9 cellular contexts compared by ENCODE assay signal in the genomic region with DNA sequence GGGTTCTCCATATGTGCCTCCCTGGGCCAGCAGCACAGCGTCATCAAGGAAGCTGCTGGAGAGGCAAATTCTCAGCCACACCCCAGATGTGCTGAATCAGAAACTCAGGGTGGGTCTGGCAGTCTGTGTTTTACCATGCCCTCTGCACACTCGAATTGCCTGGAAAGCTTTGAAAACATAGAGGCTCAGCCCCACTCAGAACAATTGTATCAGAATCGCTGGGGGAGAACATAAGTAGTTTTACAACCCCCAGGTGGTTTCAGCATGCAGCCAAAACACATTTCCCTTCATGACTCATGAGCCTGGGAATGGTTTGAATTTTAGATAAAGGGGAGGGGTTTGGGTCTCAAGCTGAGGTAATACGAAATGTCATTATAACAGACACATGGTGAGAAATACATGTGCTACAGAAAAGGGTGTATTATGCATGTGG. TPM values are rescaled to one million over a fixed set of nuclear protein-coding genes. Genes with fewer than 3 reads are reported as not detected.
DNase-seq lines count a peak whose midpoint lies in the region; ATAC-seq and TF ChIP-seq lines count a peak whose summit lies in the region.
"Had no signal": no experiment of that assay in that cellular context is flagged by ENCODE, and none has a peak within 500 bp of the region (broad histone marks: within the 10 kb centered on the region; RNA-seq: fewer than 3 reads in every experiment).

No MANE protein-coding gene starts in this region.

- no peak overlapping the region for H2BK120ac ChIP-seq in trophoblast cell (ENCODE audit: insufficient read depth, low read length, poor library complexity)

- intact Hi-C loops in testis (cut with DNase I; ENCODE audit: low total_unique reads) = no loop called here

- H3K79me2 ChIP-seq in trophoblast cell (ENCODE audit: control insufficient read depth, insufficient read depth, low read length, poor library complexity) = no peaks in the 10 kb centered on the region

- H4K8ac ChIP-seq in trophoblast cell (ENCODE audit: low read depth, low read length) = peak overlapping the region; percentile 37

- H3K4ac ChIP-seq in trophoblast cell (ENCODE audit: low read depth, low read length) = no peak overlapping the region

- H3K9me3 Mint-ChIP-seq in endodermal cell (peaks cover 3% of the 10 kb centered on the region), glutamatergic neuron (ENCODE audit: unreplicated experiment) (peaks cover 2% of the 10 kb centered on the region)
- no peaks in the 10 kb centered on the region for H3K9me3 Mint-ChIP-seq in activated CD8-positive, alpha-beta memory T cell treated with anti-CD3 and anti-CD28 coated beads, Interleukin-2, amount 10 ng/mL, durations not matched to agents 7 days and 5 days (ENCODE audit: low read depth)
- H3K9me3 Mint-ChIP-seq: naive thymus-derived CD4-positive, alpha-beta T cell had no signal

- no peaks in the 10 kb centered on the region for H3K27me3 ChIP-seq in endodermal cell (ENCODE audit: control insufficient read depth, insufficient read depth, low read length, poor library complexity, severe bottlenecking)
- H3K27me3 ChIP-seq in trophoblast cell (ENCODE audit: insufficient read depth, low read length) = no peaks in the 10 kb centered on the region
- no peaks in the 10 kb centered on the region for H3K27me3 ChIP-seq in testis

- DNase-seq in Daoy (ENCODE audit: low read depth) (peak; percentile 94), NCI-H345 treated with DMSO at 0.1 percent for 48 hours (lab: John Stamatoyannopoulos, UW; ENCODE audit: unreplicated experiment) (peak; percentile 23), endodermal cell (peak; percentile 55), trophoblast cell (peak; percentile 15 to 39), glutamatergic neuron (no peak), testis (no peak)
- DNase-seq in activated CD8-positive, alpha-beta memory T cell treated with anti-CD3 and anti-CD28 coated beads, Interleukin-2, amount 10 ng/mL, durations not matched to agents 7 days and 5 days = no peak
- DNase-seq: naive thymus-derived CD4-positive, alpha-beta T cell had no signal

- H3K4me2 ChIP-seq in trophoblast cell (ENCODE audit: low read length) = no peak overlapping the region

- H2BK5ac ChIP-seq in trophoblast cell (ENCODE audit: low read depth, low read length, poor library complexity) = peak overlapping the region; percentile 51

- H3K27me3 Mint-ChIP-seq in endodermal cell (ENCODE audit: insufficient read depth) (no peaks in the 10 kb centered on the region), glutamatergic neuron (ENCODE audit: unreplicated experiment) (peaks cover 4% of the 10 kb centered on the region)
- peaks cover 6% of the 10 kb centered on the region for H3K27me3 Mint-ChIP-seq in activated CD8-positive, alpha-beta memory T cell treated with anti-CD3 and anti-CD28 coated beads, Interleukin-2, amount 10 ng/mL, durations not matched to agents 7 days and 5 days

- peaks cover 5% of the 10 kb centered on the region for H3K79me1 ChIP-seq in trophoblast cell (ENCODE audit: low read length)

- ATAC-seq in activated CD8-positive, alpha-beta memory T cell treated with anti-CD3 and anti-CD28 coated beads, Interleukin-2, amount 10 ng/mL, durations not matched to agents 7 days and 5 days = no peak
- ATAC-seq in HG03196 (IDR thresholded peaks at IDR 0.05; ENCODE audit: unreplicated experiment) = no peak
- ATAC-seq: naive thymus-derived CD4-positive, alpha-beta T cell had no signal

- H4K91ac ChIP-seq in trophoblast cell (ENCODE audit: low read depth, low read length) = peak overlapping the region; percentile 19

- 58 to 64% methylated on average over 2 to 4 of the region's 4 CpGs for WGBS in endodermal cell (ENCODE audit: insufficient coverage in 1 of 2, insufficient read length in 1 of 2), 2 experiments
- WGBS in trophoblast cell (ENCODE audit: extremely low coverage, insufficient coverage, insufficient read length) = no CpG with 5 or more reads among the region's 4 CpGs
- WGBS in testis, 2 donors = 41 to 50% methylated on average over 4 of the region's 4 CpGs

- H3K36me3 ChIP-seq in endodermal cell (ENCODE audit: control insufficient read depth, insufficient read depth, low read length) (no peaks in the 10 kb centered on the region), trophoblast cell (ENCODE audit: control insufficient read depth in 1 of 2, insufficient read depth in 2 of 2, low read length in 2 of 2) (no peaks in the 10 kb centered on the region), testis (ENCODE audit: low read depth, missing control alignments) (no peaks in the 10 kb centered on the region)

- H3K27ac Mint-ChIP-seq in endodermal cell (no peak overlapping the region), glutamatergic neuron (ENCODE audit: unreplicated experiment) (no peak overlapping the region)
- no peak overlapping the region for H3K27ac Mint-ChIP-seq in activated CD8-positive, alpha-beta memory T cell treated with anti-CD3 and anti-CD28 coated beads, Interleukin-2, amount 10 ng/mL, durations not matched to agents 7 days and 5 days
- H3K27ac Mint-ChIP-seq: naive thymus-derived CD4-positive, alpha-beta T cell had no signal

- TF ChIP-seq CTCF in endodermal cell (conservative IDR thresholded peaks at IDR 0.05) (no peak), glutamatergic neuron (IDR thresholded peaks at IDR 0.05; ENCODE audit: partially characterized antibody, unreplicated experiment) (no peak), testis (IDR thresholded peaks at IDR 0.05) (no peak)

- H2BK12ac ChIP-seq in trophoblast cell (ENCODE audit: low read length) = no peak overlapping the region

- peak overlapping the region; percentile 59 for H4K12ac ChIP-seq in trophoblast cell (ENCODE audit: low read depth, low read length)

- H3K4me3 Mint-ChIP-seq in endodermal cell = no peak overlapping the region
- no peak overlapping the region for H3K4me3 Mint-ChIP-seq in activated CD8-positive, alpha-beta memory T cell treated with anti-CD3 and anti-CD28 coated beads, Interleukin-2, amount 10 ng/mL, durations not matched to agents 7 days and 5 days
- H3K4me3 Mint-ChIP-seq in glutamatergic neuron (ENCODE audit: unreplicated experiment) = no peak overlapping the region
- H3K4me3 Mint-ChIP-seq: naive thymus-derived CD4-positive, alpha-beta T cell had no signal

- CTCF ChIA-PET in activated CD8-positive, alpha-beta memory T cell treated with anti-CD3 and anti-CD28 coated beads, Interleukin-2, amount 10 ng/mL, durations not matched to agents 7 days and 5 days (lab: Charles Lee) = no interaction called here

- H3K4me3 ChIP-seq in endodermal cell (ENCODE audit: low read length) (no peak overlapping the region), trophoblast cell (ENCODE audit: low read depth, low read length) (no peak overlapping the region), testis (no peak overlapping the region)

- H3K14ac ChIP-seq in trophoblast cell (ENCODE audit: low read length) = no peak overlapping the region

- no peaks in the 10 kb centered on the region for H3K4me1 ChIP-seq in endodermal cell (ENCODE audit: control insufficient read depth, insufficient read depth, low read length)
- H3K4me1 ChIP-seq in trophoblast cell (ENCODE audit: control insufficient read depth in 1 of 2, insufficient read depth in 2 of 2, low read length in 2 of 2) = peaks cover 17 to 19% of the 10 kb centered on the region in 2 experiments
- no peaks in the 10 kb centered on the region for H3K4me1 ChIP-seq in testis

- TF ChIP-seq POLR2A in testis (IDR thresholded peaks at IDR 0.05) = no peak

- H3K9ac ChIP-seq in endodermal cell (ENCODE audit: extremely low read depth, low read length, poor library complexity, severe bottlenecking) (no peak overlapping the region), trophoblast cell (ENCODE audit: low read length) (no peak overlapping the region)

- H3K4me1 Mint-ChIP-seq in endodermal cell (no peaks in the 10 kb centered on the region), glutamatergic neuron (ENCODE audit: low read depth, unreplicated experiment) (no peaks in the 10 kb centered on the region)
- H3K4me1 Mint-ChIP-seq in activated CD8-positive, alpha-beta memory T cell treated with anti-CD3 and anti-CD28 coated beads, Interleukin-2, amount 10 ng/mL, durations not matched to agents 7 days and 5 days = no peaks in the 10 kb centered on the region
- H3K4me1 Mint-ChIP-seq: naive thymus-derived CD4-positive, alpha-beta T cell had no signal

- H3K23ac ChIP-seq in trophoblast cell (ENCODE audit: low read length) = no peak overlapping the region

- H3K36me3 Mint-ChIP-seq in endodermal cell (ENCODE audit: low read depth) (no peaks in the 10 kb centered on the region), glutamatergic neuron (ENCODE audit: unreplicated experiment) (no peaks in the 10 kb centered on the region)
- H3K36me3 Mint-ChIP-seq in activated CD8-positive, alpha-beta memory T cell treated with anti-CD3 and anti-CD28 coated beads, Interleukin-2, amount 10 ng/mL, durations not matched to agents 7 days and 5 days = no peaks in the 10 kb centered on the region
- H3K36me3 Mint-ChIP-seq: naive thymus-derived CD4-positive, alpha-beta T cell had no signal

- no peaks in the 10 kb centered on the region for H3K9me3 ChIP-seq in endodermal cell (ENCODE audit: control insufficient read depth, low read length)
- H3K9me3 ChIP-seq in trophoblast cell (ENCODE audit: insufficient read depth, low read depth, low read length) = peaks cover 3% of the 10 kb centered on the region
- H3K9me3 ChIP-seq in testis = no peaks in the 10 kb centered on the region

- H3K27ac ChIP-seq in endodermal cell (ENCODE audit: low read depth, low read length) (no peak overlapping the region), trophoblast cell (ENCODE audit: low read depth, low read length) (peak overlapping the region; percentile 67), testis (no peak overlapping the region)

- peak overlapping the region; percentile 82 for H2AK5ac ChIP-seq in trophoblast cell (ENCODE audit: low read length)

- H3K18ac ChIP-seq in trophoblast cell (ENCODE audit: low read length) = peak overlapping the region; percentile 50

- no peak overlapping the region for H2AFZ ChIP-seq in trophoblast cell (ENCODE audit: insufficient read depth, low read length, poor library complexity)

RNA-seq across cellular contexts. Expression of a gene that starts 9.6 kb away (rescaled TPM):
- 0.17 and 0.51 TPM in 2 replicates for total RNA-seq in Daoy (2014; rRNA removed; shearing (Covaris generic))
- total RNA-seq in endodermal cell (not detected), glutamatergic neuron (ENCODE audit: unreplicated experiment) (not detected), testis (1 to 10 TPM in 1 of 2 donors, under 1 TPM in 1; 0.68 to 1.4 TPM)
- polyA plus RNA-seq in endodermal cell (2013, experiment 1 of 2) = not detected
- not detected for polyA plus RNA-seq in endodermal cell (2013, experiment 2 of 2)
- polyA plus RNA-seq in trophoblast cell (2013) = 0.17 and 0.18 TPM in 2 replicates
- total RNA-seq in activated CD8-positive, alpha-beta memory T cell treated with anti-CD3 and anti-CD28 coated beads, Interleukin-2, amount 10 ng/mL, durations not matched to agents 7 days and 5 days = not detected
- polyA plus RNA-seq in testis (ENCODE audit: insufficient read depth, low read depth, low replicate concordance) = 1.1 TPM
- total RNA-seq: naive thymus-derived CD4-positive, alpha-beta T cell had no signal

RNA-seq across cellular contexts. Expression of a gene that starts 22.3 kb away (rescaled TPM):
- 8.5 and 11.6 TPM in 2 replicates for total RNA-seq in Daoy (2014; rRNA removed; shearing (Covaris generic))
- 10 to 100 TPM; 12.1 to 16.9 TPM for total RNA-seq in endodermal cell
- 18.1 TPM for polyA plus RNA-seq in endodermal cell (2013, experiment 1 of 2)
- polyA plus RNA-seq in endodermal cell (2013, experiment 2 of 2) = 16.3 TPM
- 4.9 and 5.7 TPM in 2 replicates for polyA plus RNA-seq in trophoblast cell (2013)
- 1 to 10 TPM; 8.0 to 8.6 TPM for total RNA-seq in activated CD8-positive, alpha-beta memory T cell treated with anti-CD3 and anti-CD28 coated beads, Interleukin-2, amount 10 ng/mL, durations not matched to agents 7 days and 5 days
- 9.6 TPM for total RNA-seq in glutamatergic neuron (ENCODE audit: unreplicated experiment)
- total RNA-seq in testis = 10 to 100 TPM; 42.2 to 46.4 TPM
- 42.2 TPM for polyA plus RNA-seq in testis (ENCODE audit: insufficient read depth, low read depth, low replicate concordance)

Comparison
In these comparisons a context has a peak if more than half of its experiments do, and no peak if none do; other contexts are left out.
1. DNase-seq: peak in Daoy (single experiment), NCI-H345 treated with DMSO at 0.1 percent for 48 hours (single experiment), endodermal cell (single experiment) and trophoblast cell (2 of 2); none in activated CD8-positive, alpha-beta memory T cell treated with anti-CD3 and anti-CD28 coated beads, Interleukin-2, amount 10 ng/mL, durations not matched to agents 7 days and 5 days (single experiment), glutamatergic neuron (single experiment) and testis (single experiment).